In the genomic region with DNA sequence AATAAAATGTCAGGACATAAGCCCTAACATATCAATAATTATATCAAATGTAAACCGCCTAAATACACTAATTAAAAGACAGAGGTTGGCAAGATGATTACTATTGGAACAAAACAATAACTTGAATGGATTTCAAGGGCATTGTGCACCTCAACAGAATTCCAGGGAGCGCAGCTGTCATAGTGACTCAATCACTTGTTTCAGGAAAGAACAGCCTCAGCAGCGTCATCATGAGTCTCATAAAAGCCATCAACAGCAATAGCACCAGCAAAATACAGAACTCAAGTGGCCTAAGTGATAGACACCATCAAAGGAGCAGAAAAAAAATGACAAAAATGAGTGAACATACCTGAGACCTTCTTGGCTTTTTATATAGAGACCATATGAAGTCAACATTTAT, we compare ENCODE assay signal across 20 cellular contexts.
"Had no signal": no experiment of that assay in that cellular context is flagged by ENCODE, and none has a peak within 500 bp of the region (broad histone marks: within the 10 kb centered on the region; RNA-seq: fewer than 3 reads in every experiment).

No MANE protein-coding gene starts in this region.

- H3K27ac ChIP-seq: foreskin keratinocyte, spleen, thoracic aorta, vagina had no signal

- H3K4me3 Mint-ChIP-seq: activated CD4-positive, alpha-beta memory T cell treated with anti-CD3 and anti-CD28 coated beads for 36 hours; activated naive CD4-positive, alpha-beta T cell treated with anti-CD3 and anti-CD28 coated beads for 36 hours; activated naive CD8-positive, alpha-beta T cell treated with anti-CD3 and anti-CD28 coated beads, Interleukin-2, amount 10 ng/mL, durations not matched to agents 7 days and 5 days; activated T-cell treated with anti-CD3 and anti-CD28 coated beads, Interleukin-2, amount 50 U/mL, for 72 hours; naive thymus-derived CD8-positive, alpha-beta T cell; type B pancreatic cell had no signal

- H3K36me3 ChIP-seq: spleen, thoracic aorta, vagina had no signal

- H3K36me3 Mint-ChIP-seq: activated CD4-positive, alpha-beta memory T cell treated with anti-CD3 and anti-CD28 coated beads for 36 hours; activated naive CD8-positive, alpha-beta T cell treated with anti-CD3 and anti-CD28 coated beads, Interleukin-2, amount 10 ng/mL, durations not matched to agents 7 days and 5 days; type B pancreatic cell had no signal

- H3K4me1 ChIP-seq: foreskin keratinocyte, vagina had no signal

- H3K4me1 Mint-ChIP-seq: activated naive CD8-positive, alpha-beta T cell treated with anti-CD3 and anti-CD28 coated beads, Interleukin-2, amount 10 ng/mL, durations not matched to agents 7 days and 5 days had no signal

- H3K9me3 ChIP-seq: thoracic aorta, vagina had no signal

- H3K27me3 Mint-ChIP-seq: type B pancreatic cell had no signal

- H3K27ac Mint-ChIP-seq: activated CD4-positive, alpha-beta memory T cell treated with anti-CD3 and anti-CD28 coated beads for 36 hours; activated naive CD4-positive, alpha-beta T cell treated with anti-CD3 and anti-CD28 coated beads for 36 hours; activated naive CD8-positive, alpha-beta T cell treated with anti-CD3 and anti-CD28 coated beads, Interleukin-2, amount 10 ng/mL, durations not matched to agents 7 days and 5 days; activated T-cell treated with anti-CD3 and anti-CD28 coated beads, Interleukin-2, amount 50 U/mL, for 72 hours; naive thymus-derived CD8-positive, alpha-beta T cell; type B pancreatic cell had no signal

- H3K9me3 Mint-ChIP-seq: activated CD4-positive, alpha-beta memory T cell treated with anti-CD3 and anti-CD28 coated beads for 36 hours; activated naive CD4-positive, alpha-beta T cell treated with anti-CD3 and anti-CD28 coated beads for 36 hours; type B pancreatic cell had no signal

- H3K27me3 ChIP-seq: foreskin keratinocyte, spleen, vagina had no signal

- DNase-seq: activated CD4-positive, alpha-beta memory T cell treated with anti-CD3 and anti-CD28 coated beads for 36 hours; activated CD4-positive, alpha-beta T cell treated with anti-CD3 and anti-CD28 coated beads for 48 hours; activated CD4-positive, CD25-positive, alpha-beta regulatory T cell; activated effector memory CD4-positive, alpha-beta T cell treated with Interleukin-2 at 50 U/mL for 16 hours; activated naive CD4-positive, alpha-beta T cell treated with anti-CD3 and anti-CD28 coated beads for 36 hours; activated naive CD8-positive, alpha-beta T cell treated with anti-CD3 and anti-CD28 coated beads, Interleukin-2, amount 10 ng/mL, durations not matched to agents 7 days and 5 days; activated T-cell treated with anti-CD3 and anti-CD28 coated beads, Interleukin-2, amount 50 U/mL, for 72 hours; amniotic stem cell; effector CD4-positive, alpha-beta T cell; kidney; naive thymus-derived CD8-positive, alpha-beta T cell; spleen; stimulated activated CD4-positive, alpha-beta T cell treated with anti-CD3 and anti-CD28 coated beads, Interleukin-4, amount 100 ng/mL, for 1 hour; stimulated activated naive CD4-positive, alpha-beta T cell had no signal

- H3K4me3 ChIP-seq: lung, spleen, thoracic aorta, vagina had no signal

- ATAC-seq: activated T-cell treated with anti-CD3 and anti-CD28 coated beads, Interleukin-2, amount 50 U/mL, for 72 hours; foreskin keratinocyte; naive thymus-derived CD8-positive, alpha-beta T cell; sciatic nerve had no signal
